8 cellular contexts compared by ENCODE assay signal in the genomic region with DNA sequence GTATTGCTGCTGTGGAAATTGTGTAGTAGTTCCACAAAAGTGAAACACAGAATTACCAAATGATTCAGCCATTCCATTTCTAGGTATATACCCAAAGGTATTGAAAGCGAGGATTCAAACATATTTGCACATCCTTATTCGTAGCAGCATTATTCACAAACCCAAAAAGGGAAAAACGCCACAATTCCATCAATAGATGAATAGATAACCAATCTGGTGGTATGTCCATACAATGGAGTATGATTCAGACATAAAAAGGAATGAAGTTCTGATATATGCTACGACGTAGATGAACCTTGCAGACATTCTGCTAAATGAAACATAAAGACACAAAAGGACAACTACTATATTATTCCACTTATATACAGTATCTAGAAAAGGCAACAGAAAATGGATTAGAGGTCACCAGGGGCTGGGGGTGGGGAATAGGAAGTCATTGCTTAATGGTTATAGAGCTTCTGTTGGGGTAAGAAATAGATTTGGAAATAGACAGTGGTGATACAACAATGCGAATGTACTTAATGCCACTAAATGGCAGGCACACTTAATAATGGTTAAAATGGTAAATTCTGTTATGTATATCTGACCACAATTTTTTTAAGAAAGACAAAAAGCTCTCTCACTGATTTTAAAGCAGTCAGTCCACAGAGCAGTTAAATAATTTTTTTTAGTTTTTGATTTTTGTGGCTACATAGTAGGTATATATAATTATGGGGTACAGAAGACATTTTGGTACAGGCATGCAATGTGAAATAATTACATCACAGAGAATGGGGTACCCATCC.
"Had no signal": no experiment of that assay in that cellular context is flagged by ENCODE, and none has a peak within 500 bp of the region (broad histone marks: within the 10 kb centered on the region; RNA-seq: fewer than 3 reads in every experiment).

No MANE protein-coding gene starts in this region.

- H3K27ac ChIP-seq: GM23248 had no signal

- H3K27ac Mint-ChIP-seq: HFFc6 had no signal

- DNase-seq: GM23248, GOT3, H7, HFFc6, IMR-90 had no signal

- H3K9me3 Mint-ChIP-seq: HFFc6 had no signal

- H3K4me1 ChIP-seq: HAP-1 had no signal

- H2AFZ ChIP-seq: GM23248 had no signal

- ATAC-seq: HCT116, K562 had no signal

- H3K4me3 ChIP-seq: GM23248, HAP-1, K562 had no signal

- H3K9ac ChIP-seq: GM23248 had no signal

- H3K36me3 ChIP-seq: HAP-1 had no signal

- H3K4me3 Mint-ChIP-seq: HFFc6 had no signal
